1 cellular context compared by ENCODE assay signal in the genomic region with DNA sequence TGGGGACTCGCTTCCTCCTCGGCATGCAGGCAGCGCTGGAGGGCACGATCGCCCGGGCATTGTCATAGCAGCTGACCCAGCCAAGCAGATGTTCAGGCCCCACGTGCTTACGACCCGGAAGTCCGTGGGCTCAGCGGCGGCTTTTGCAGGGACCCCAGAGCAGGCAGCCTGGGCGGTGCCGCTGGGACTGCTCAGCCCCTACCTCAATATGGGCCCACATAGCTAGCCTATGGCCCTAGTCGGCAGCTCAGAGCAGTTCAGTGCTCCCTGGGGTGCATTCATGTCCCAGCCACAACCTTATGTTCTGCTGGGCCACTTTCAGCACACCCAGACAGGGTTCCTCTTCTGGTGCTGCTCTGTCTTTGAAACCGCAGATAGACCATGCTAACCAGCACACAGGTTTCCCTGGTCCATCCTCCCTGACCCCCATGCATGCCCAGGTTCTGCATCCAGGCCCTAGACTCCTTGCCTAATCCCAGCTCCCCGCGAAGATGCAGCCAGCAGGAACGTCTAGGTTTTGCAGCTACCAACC.
TF ChIP-seq lines count a peak whose summit lies in the region.

No MANE protein-coding gene starts in this region.

TF ChIP-seq in K562, 482 proteins besides CTCF, POLR2A, EP300 and RAD21 (continued from another document):
- TF ChIP-seq, protein P1, sequence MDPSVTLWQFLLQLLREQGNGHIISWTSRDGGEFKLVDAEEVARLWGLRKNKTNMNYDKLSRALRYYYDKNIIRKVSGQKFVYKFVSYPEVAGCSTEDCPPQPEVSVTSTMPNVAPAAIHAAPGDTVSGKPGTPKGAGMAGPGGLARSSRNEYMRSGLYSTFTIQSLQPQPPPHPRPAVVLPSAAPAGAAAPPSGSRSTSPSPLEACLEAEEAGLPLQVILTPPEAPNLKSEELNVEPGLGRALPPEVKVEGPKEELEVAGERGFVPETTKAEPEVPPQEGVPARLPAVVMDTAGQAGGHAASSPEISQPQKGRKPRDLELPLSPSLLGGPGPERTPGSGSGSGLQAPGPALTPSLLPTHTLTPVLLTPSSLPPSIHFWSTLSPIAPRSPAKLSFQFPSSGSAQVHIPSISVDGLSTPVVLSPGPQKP (CRISPR knock-in tag; IDR thresholded peaks at IDR 0.05): no peak
- no peak for TF ChIP-seq ZNF717 (CRISPR knock-in tag; IDR thresholded peaks at IDR 0.05)
- TF ChIP-seq L3MBTL2 (IDR thresholded peaks at IDR 0.05): no peak
- TF ChIP-seq, protein P2, sequence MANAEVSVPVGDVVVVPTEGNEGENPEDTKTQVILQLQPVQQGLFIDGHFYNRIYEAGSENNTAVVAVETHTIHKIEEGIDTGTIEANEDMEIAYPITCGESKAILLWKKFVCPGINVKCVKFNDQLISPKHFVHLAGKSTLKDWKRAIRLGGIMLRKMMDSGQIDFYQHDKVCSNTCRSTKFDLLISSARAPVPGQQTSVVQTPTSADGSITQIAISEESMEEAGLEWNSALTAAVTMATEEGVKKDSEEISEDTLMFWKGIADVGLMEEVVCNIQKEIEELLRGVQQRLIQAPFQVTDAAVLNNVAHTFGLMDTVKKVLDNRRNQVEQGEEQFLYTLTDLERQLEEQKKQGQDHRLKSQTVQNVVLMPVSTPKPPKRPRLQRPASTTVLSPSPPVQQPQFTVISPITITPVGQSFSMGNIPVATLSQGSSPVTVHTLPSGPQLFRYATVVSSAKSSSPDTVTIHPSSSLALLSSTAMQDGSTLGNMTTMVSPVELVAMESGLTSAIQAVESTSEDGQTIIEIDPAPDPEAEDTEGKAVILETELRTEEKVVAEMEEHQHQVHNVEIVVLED (CRISPR knock-in tag; IDR thresholded peaks at IDR 0.05): no peak
- TF ChIP-seq, protein P3, sequence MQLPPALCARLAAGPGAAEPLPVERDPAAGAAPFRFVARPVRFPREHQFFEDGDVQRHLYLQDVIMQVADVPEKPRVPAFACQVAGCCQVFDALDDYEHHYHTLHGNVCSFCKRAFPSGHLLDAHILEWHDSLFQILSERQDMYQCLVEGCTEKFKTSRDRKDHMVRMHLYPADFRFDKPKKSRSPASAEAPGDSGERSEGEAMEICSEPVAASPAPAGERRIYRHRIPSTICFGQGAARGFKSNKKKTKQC (CRISPR knock-in tag; IDR thresholded peaks at IDR 0.05): no peak
- TF ChIP-seq, protein P4, sequence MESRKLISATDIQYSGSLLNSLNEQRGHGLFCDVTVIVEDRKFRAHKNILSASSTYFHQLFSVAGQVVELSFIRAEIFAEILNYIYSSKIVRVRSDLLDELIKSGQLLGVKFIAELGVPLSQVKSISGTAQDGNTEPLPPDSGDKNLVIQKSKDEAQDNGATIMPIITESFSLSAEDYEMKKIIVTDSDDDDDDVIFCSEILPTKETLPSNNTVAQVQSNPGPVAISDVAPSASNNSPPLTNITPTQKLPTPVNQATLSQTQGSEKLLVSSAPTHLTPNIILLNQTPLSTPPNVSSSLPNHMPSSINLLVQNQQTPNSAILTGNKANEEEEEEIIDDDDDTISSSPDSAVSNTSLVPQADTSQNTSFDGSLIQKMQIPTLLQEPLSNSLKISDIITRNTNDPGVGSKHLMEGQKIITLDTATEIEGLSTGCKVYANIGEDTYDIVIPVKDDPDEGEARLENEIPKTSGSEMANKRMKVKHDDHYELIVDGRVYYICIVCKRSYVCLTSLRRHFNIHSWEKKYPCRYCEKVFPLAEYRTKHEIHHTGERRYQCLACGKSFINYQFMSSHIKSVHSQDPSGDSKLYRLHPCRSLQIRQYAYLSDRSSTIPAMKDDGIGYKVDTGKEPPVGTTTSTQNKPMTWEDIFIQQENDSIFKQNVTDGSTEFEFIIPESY (CRISPR knock-in tag; IDR thresholded peaks at IDR 0.05): no peak
- TF ChIP-seq, protein P5, sequence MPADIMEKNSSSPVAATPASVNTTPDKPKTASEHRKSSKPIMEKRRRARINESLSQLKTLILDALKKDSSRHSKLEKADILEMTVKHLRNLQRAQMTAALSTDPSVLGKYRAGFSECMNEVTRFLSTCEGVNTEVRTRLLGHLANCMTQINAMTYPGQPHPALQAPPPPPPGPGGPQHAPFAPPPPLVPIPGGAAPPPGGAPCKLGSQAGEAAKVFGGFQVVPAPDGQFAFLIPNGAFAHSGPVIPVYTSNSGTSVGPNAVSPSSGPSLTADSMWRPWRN (IDR thresholded peaks at IDR 0.05; ENCODE audit: low read depth): no peak
- TF ChIP-seq SMARCB1 (IDR thresholded peaks at IDR 0.05; ENCODE audit: insufficient read length, low read depth): no peak
- TF ChIP-seq, protein P6, sequence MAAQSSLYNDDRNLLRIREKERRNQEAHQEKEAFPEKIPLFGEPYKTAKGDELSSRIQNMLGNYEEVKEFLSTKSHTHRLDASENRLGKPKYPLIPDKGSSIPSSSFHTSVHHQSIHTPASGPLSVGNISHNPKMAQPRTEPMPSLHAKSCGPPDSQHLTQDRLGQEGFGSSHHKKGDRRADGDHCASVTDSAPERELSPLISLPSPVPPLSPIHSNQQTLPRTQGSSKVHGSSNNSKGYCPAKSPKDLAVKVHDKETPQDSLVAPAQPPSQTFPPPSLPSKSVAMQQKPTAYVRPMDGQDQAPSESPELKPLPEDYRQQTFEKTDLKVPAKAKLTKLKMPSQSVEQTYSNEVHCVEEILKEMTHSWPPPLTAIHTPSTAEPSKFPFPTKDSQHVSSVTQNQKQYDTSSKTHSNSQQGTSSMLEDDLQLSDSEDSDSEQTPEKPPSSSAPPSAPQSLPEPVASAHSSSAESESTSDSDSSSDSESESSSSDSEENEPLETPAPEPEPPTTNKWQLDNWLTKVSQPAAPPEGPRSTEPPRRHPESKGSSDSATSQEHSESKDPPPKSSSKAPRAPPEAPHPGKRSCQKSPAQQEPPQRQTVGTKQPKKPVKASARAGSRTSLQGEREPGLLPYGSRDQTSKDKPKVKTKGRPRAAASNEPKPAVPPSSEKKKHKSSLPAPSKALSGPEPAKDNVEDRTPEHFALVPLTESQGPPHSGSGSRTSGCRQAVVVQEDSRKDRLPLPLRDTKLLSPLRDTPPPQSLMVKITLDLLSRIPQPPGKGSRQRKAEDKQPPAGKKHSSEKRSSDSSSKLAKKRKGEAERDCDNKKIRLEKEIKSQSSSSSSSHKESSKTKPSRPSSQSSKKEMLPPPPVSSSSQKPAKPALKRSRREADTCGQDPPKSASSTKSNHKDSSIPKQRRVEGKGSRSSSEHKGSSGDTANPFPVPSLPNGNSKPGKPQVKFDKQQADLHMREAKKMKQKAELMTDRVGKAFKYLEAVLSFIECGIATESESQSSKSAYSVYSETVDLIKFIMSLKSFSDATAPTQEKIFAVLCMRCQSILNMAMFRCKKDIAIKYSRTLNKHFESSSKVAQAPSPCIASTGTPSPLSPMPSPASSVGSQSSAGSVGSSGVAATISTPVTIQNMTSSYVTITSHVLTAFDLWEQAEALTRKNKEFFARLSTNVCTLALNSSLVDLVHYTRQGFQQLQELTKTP (IDR thresholded peaks at IDR 0.05; ENCODE audit: low read depth in 1 of 2, partially characterized antibody in 2 of 2): no peak
- TF ChIP-seq SRSF1 (IDR thresholded peaks at IDR 0.05; ENCODE audit: low read depth, low read length): no peak
- no peak for TF ChIP-seq ZFX (CRISPR knock-in tag; IDR thresholded peaks at IDR 0.05)
- no peak for TF ChIP-seq SAFB2 (IDR thresholded peaks at IDR 0.05; ENCODE audit: borderline replicate concordance, low read depth, low read length, severe bottlenecking)
- TF ChIP-seq NCOA2 (IDR thresholded peaks at IDR 0.05; ENCODE audit: partially characterized antibody in 2 of 2): no peak
- no peak for TF ChIP-seq ZNF212 (CRISPR knock-in tag; IDR thresholded peaks at IDR 0.05)
- TF ChIP-seq FOXP1 (CRISPR knock-in tag; IDR thresholded peaks at IDR 0.05): no peak
